In the genomic region with DNA sequence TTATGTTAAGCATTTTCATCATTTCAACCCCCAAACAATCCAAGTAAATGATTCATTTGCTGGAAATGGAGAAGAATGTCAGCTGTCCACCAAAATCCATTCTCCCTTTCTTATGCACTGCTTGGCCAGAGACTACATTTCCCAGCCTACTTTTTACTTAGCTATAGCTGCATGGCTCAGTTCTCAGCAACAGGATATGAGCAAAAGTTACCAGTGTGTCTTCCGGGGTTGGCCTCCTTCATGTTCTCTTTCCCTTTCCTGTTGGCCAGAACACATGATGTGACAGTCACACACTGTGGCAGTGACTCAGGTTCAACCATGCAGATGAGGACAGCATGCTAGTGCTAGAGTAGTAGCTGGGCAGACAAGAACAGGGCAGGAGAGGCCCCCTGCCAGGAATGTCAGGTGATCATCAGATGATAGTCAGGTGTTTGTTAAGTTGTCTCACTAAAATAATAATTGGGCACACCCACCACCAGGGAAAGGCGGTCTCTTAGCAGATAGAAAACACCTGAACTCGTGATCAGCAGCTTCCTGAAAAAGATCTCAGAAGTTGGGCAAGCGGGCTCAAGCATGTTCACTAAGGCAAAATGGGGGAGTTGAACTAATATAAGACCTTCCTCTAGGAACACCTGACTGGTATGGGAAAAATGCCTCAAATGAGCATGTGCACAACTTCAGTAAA, we compare ENCODE assay signal across 9 cellular contexts. TPM values are rescaled to one million over a fixed set of nuclear protein-coding genes. Genes with fewer than 3 reads are reported as not detected.
DNase-seq lines count a peak whose midpoint lies in the region; ATAC-seq and TF ChIP-seq lines count a peak whose summit lies in the region.
"Had no signal": no experiment of that assay in that cellular context is flagged by ENCODE, and none has a peak within 500 bp of the region (broad histone marks: within the 10 kb centered on the region; RNA-seq: fewer than 3 reads in every experiment).

No MANE protein-coding gene starts in this region.

- H2AFZ ChIP-seq in IMR-90 (replicated peaks; ENCODE audit: low read length, poor library complexity) = peak overlapping the region; percentile 91

- no TSS peak for BruUV-seq in IMR-90 (replicated peaks; lab: Mats Ljungman, UMichigan)

- H3K56ac ChIP-seq in IMR-90 (ENCODE audit: extremely low read depth, insufficient read depth, low read length) = no peak overlapping the region

- H4K8ac ChIP-seq in IMR-90 (ENCODE audit: low read depth in 2 of 2, low read length in 2 of 2) = peak overlapping the region; percentile 84 to 95

- H3K27ac ChIP-seq in CD4-positive, alpha-beta T cell (ENCODE audit: low read depth, low read length) = peak overlapping the region; percentile 16
- no peak overlapping the region for H3K27ac ChIP-seq in IMR-90 (ENCODE audit: insufficient read depth, low read length)

- H3K4me3 ChIP-seq in IMR-90 (ENCODE audit: insufficient read depth, low read depth, low read length) (no peak overlapping the region), fibroblast of mammary gland (ENCODE audit: control insufficient read depth, low read depth, low read length) (no peak overlapping the region)

- peak overlapping the region; percentile 89 for H3K27ac Mint-ChIP-seq in CD4-positive, alpha-beta T cell
- H3K27ac Mint-ChIP-seq in activated CD4-positive, alpha-beta memory T cell treated with anti-CD3 and anti-CD28 coated beads, Interleukin-2, amount 10 ng/mL, durations not matched to agents 7 days and 5 days = peak overlapping the region; percentile 95

- POLR2A ChIA-PET in CD4-positive, alpha-beta T cell (lab: Charles Lee) = interaction anchor here (0.7 to 2.4 kb wide), 5 partner anchors 11 to 203 kb away, joined by 3 to 73 read pairs (median 13); a partner anchor contains a TSS
- POLR2A ChIA-PET in IMR-90 (lab: Charles Lee; ENCODE audit: unreplicated experiment) = no interaction called here
- POLR2A ChIA-PET in activated CD4-positive, alpha-beta memory T cell treated with anti-CD3 and anti-CD28 coated beads, Interleukin-2, amount 10 ng/mL, durations not matched to agents 7 days and 5 days (lab: Charles Lee) = interaction anchor here (0.8 to 3.4 kb wide), 12 partner anchors 10 to 1023 kb away, joined by 3 to 57 read pairs (median 4); a partner anchor contains a TSS

- CTCF ChIA-PET in CD4-positive, alpha-beta T cell (lab: Charles Lee) = interaction anchor here (1.4 to 2.2 kb wide), 3 partner anchors 10 to 15 kb away, joined by 5 to 7 read pairs (median 6); a partner anchor contains a TSS
- CTCF ChIA-PET in IMR-90 (lab: Yijun Ruan, JAX) = no interaction called here
- CTCF ChIA-PET in activated CD4-positive, alpha-beta memory T cell treated with anti-CD3 and anti-CD28 coated beads, Interleukin-2, amount 10 ng/mL, durations not matched to agents 7 days and 5 days (lab: Charles Lee) = interaction anchor here (1.1 to 2.2 kb wide), 7 partner anchors 7 to 149 kb away, joined by 3 to 15 read pairs (median 8); a partner anchor contains a TSS

- H4K5ac ChIP-seq in IMR-90 (ENCODE audit: low read depth, low read length) = peak overlapping the region; percentile 38; the same call in 1 of the 2 replicates

- peak overlapping the region; percentile 55 for H2AK9ac ChIP-seq in IMR-90 (replicated peaks; ENCODE audit: low read depth, low read length, poor library complexity)

- H3K23ac ChIP-seq in IMR-90 (ENCODE audit: low read depth, low read length) = no peak overlapping the region

- H3K9me1 ChIP-seq in IMR-90 (ENCODE audit: insufficient read depth, low read length) = peaks cover 3% of the 10 kb centered on the region; the same call in 1 of the 2 replicates

- dilution Hi-C loops in IMR-90 (cut with HindIII; ENCODE audit: low sequenced_read_pairs, unreplicated experiment) = no loop called here

- H3K36me3 Mint-ChIP-seq in CD4-positive, alpha-beta T cell (ENCODE audit: low read depth) = no peaks in the 10 kb centered on the region
- peaks cover 16% of the 10 kb centered on the region for H3K36me3 Mint-ChIP-seq in activated CD4-positive, alpha-beta memory T cell treated with anti-CD3 and anti-CD28 coated beads, Interleukin-2, amount 10 ng/mL, durations not matched to agents 7 days and 5 days (ENCODE audit: low read depth)

- peak overlapping the region; percentile 78 for H3K4ac ChIP-seq in IMR-90 (ENCODE audit: low read depth, low read length)

- H3K36me3 ChIP-seq in IMR-90 (ENCODE audit: control insufficient read depth, insufficient read depth, low read length) = no peaks in the 10 kb centered on the region

- intact Hi-C loops in CD4-positive, alpha-beta T cell (cut with DNase I, micrococcal nuclease) = loop anchor here (1.0 to 10.0 kb wide), 3 partner anchors 10 to 1173 kb away; a partner anchor contains a TSS
- intact Hi-C loops in IMR-90 (cut with micrococcal nuclease) = no loop called here

- no peaks in the 10 kb centered on the region for H4K20me1 ChIP-seq in IMR-90 (ENCODE audit: insufficient read depth, low read length)

- 50% methylated on average over 1 of the region's 4 CpGs; no CpG with 5 or more reads in 1 of the 2 experiments for WGBS in IMR-90 (ENCODE audit: extremely low coverage in 2 of 2, insufficient read length in 1 of 2), 2 experiments

- H3K27me3 Mint-ChIP-seq in CD4-positive, alpha-beta T cell = no peaks in the 10 kb centered on the region
- H3K27me3 Mint-ChIP-seq in activated CD4-positive, alpha-beta memory T cell treated with anti-CD3 and anti-CD28 coated beads, Interleukin-2, amount 10 ng/mL, durations not matched to agents 7 days and 5 days = peaks cover 12% of the 10 kb centered on the region

- TF ChIP-seq POLR2A in IMR-90 (IDR thresholded peaks at IDR 0.05; ENCODE audit: low read depth, low read length) = no peak

- peaks cover 42% of the 10 kb centered on the region for H3K4me1 Mint-ChIP-seq in CD4-positive, alpha-beta T cell (ENCODE audit: low read depth)
- peaks cover 23% of the 10 kb centered on the region for H3K4me1 Mint-ChIP-seq in activated CD4-positive, alpha-beta memory T cell treated with anti-CD3 and anti-CD28 coated beads, Interleukin-2, amount 10 ng/mL, durations not matched to agents 7 days and 5 days

- H3K27me3 ChIP-seq in CD4-positive, alpha-beta T cell (ENCODE audit: control insufficient read depth, insufficient read depth, low read length) = no peaks in the 10 kb centered on the region
- H3K27me3 ChIP-seq in IMR-90 (ENCODE audit: control insufficient read depth, insufficient read depth, low read length) = no peaks in the 10 kb centered on the region

- DNase-seq in CD4-positive, alpha-beta T cell = peak; percentile 44 to 73 (median 56)
- peak; percentile 70 for DNase-seq in IMR-90
- DNase-seq in activated CD4-positive, alpha-beta memory T cell treated with anti-CD3 and anti-CD28 coated beads, Interleukin-2, amount 10 ng/mL, durations not matched to agents 7 days and 5 days = peak; percentile 82
- peak; percentile 73 for DNase-seq in fibroblast of mammary gland (ENCODE audit: low read depth)
- peak; percentile 47 for DNase-seq in stimulated activated CD8-positive, alpha-beta memory T cell treated with anti-CD3 and anti-CD28 coated beads, Interleukin-12 subunit alpha, Interleukin-12 subunit beta, amount 100 ng/mL, for 4 hours (ENCODE audit: low read depth)
- no peak for DNase-seq in GOT3 (lab: John Stamatoyannopoulos, UW)
- no peak for DNase-seq in germinal center (ENCODE audit: low spot score)

- peak overlapping the region; percentile 57 for H2BK5ac ChIP-seq in IMR-90 (ENCODE audit: low read depth, low read length, poor library complexity, severe bottlenecking)

- no peak overlapping the region for H3K9ac ChIP-seq in IMR-90 (ENCODE audit: low read depth, low read length)

- peak overlapping the region; percentile 84 for H3K14ac ChIP-seq in IMR-90 (replicated peaks; ENCODE audit: low read depth, low read length)

- peak overlapping the region; percentile 9 for H3K4me3 Mint-ChIP-seq in CD4-positive, alpha-beta T cell
- peak overlapping the region; percentile 1 for H3K4me3 Mint-ChIP-seq in activated CD4-positive, alpha-beta memory T cell treated with anti-CD3 and anti-CD28 coated beads, Interleukin-2, amount 10 ng/mL, durations not matched to agents 7 days and 5 days

- H3K9me3 Mint-ChIP-seq in CD4-positive, alpha-beta T cell = peaks cover 4% of the 10 kb centered on the region
- peaks cover 5% of the 10 kb centered on the region for H3K9me3 Mint-ChIP-seq in activated CD4-positive, alpha-beta memory T cell treated with anti-CD3 and anti-CD28 coated beads, Interleukin-2, amount 10 ng/mL, durations not matched to agents 7 days and 5 days

- peak; percentile 98 for ATAC-seq in CD4-positive, alpha-beta T cell (ENCODE audit: poor library complexity)
- ATAC-seq in GM21423 (IDR thresholded peaks at IDR 0.05; ENCODE audit: unreplicated experiment) (peak; percentile 94), IMR-90 (ENCODE audit: low read depth) (peak; percentile 74)

- H3K79me1 ChIP-seq in IMR-90 (ENCODE audit: low read depth in 1 of 2, low read length in 2 of 2) = no peaks in the 10 kb centered on the region

- peak overlapping the region; percentile 83 for H2BK20ac ChIP-seq in IMR-90 (ENCODE audit: low read depth, low read length)

- peaks cover 2% of the 10 kb centered on the region for H3K4me1 ChIP-seq in IMR-90 (ENCODE audit: control insufficient read depth, insufficient read depth, low read length)

- H4K91ac ChIP-seq in IMR-90 (ENCODE audit: insufficient read depth, low read depth, low read length) = peak overlapping the region; percentile 89

- H3K18ac ChIP-seq in IMR-90 (ENCODE audit: low read depth, low read length) = peak overlapping the region; percentile 1; the same call in 1 of the 2 replicates

- no peaks in the 10 kb centered on the region for H3K9me3 ChIP-seq in CD4-positive, alpha-beta T cell (ENCODE audit: control insufficient read depth, low read length)
- H3K9me3 ChIP-seq in IMR-90 (ENCODE audit: control insufficient read depth, insufficient read depth, low read length) = no peaks in the 10 kb centered on the region

- in situ Hi-C loops in IMR-90 (cut with MboI; ENCODE audit: low sequenced_read_pairs) = loop anchor here (25.0 kb wide), 1 partner anchor 680 kb away; no protein-coding TSS in a partner anchor

- TF ChIP-seq CTCF in CD4-positive, alpha-beta T cell (IDR thresholded peaks at IDR 0.05) = no peak
- no peak for TF ChIP-seq CTCF in IMR-90 (conservative IDR thresholded peaks at IDR 0.05; ENCODE audit: low read depth, low read length)
- TF ChIP-seq CTCF in fibroblast of mammary gland (conservative IDR thresholded peaks at IDR 0.05; ENCODE audit: control insufficient read depth, insufficient read depth, low read depth, low read length) = no peak

- peak overlapping the region; percentile 41; the same call in 2 of the 3 replicates for H2BK15ac ChIP-seq in IMR-90 (ENCODE audit: low read depth, low read length)

- H2AK5ac ChIP-seq in IMR-90 (ENCODE audit: low read depth, low read length) = peak overlapping the region; percentile 84

- peak overlapping the region; percentile 69 for H2BK120ac ChIP-seq in IMR-90 (ENCODE audit: low read depth, low read length)

- H3K4me2 ChIP-seq in IMR-90 (ENCODE audit: low read depth, low read length) = no peak overlapping the region

- TF ChIP-seq RAD21 in IMR-90 (IDR thresholded peaks at IDR 0.05; ENCODE audit: low read length) = no peak

RNA-seq across cellular contexts. Expression of a gene that starts 12.2 kb away (rescaled TPM):
- total RNA-seq in CD4-positive, alpha-beta T cell = under 1 TPM; 0.60 to 0.75 TPM
- under 0.01 TPM in 2 replicates for total RNA-seq in IMR-90 (2012; rRNA removed)
- 0.10 and 0.11 TPM in 2 replicates for polyA plus RNA-seq in IMR-90 (2012; rRNA removed)
- 0.17 and 0.22 TPM in 2 replicates for polyA plus RNA-seq in IMR-90 (2012; cell fraction: cytosol; rRNA removed)
- polyA plus RNA-seq in IMR-90 (2012; cell fraction: nucleus; rRNA removed; ENCODE audit: low replicate concordance) = 0.16 and 0.32 TPM in 2 replicates
- total RNA-seq in activated CD4-positive, alpha-beta memory T cell treated with anti-CD3 and anti-CD28 coated beads, Interleukin-2, amount 10 ng/mL, durations not matched to agents 7 days and 5 days = 1 to 10 TPM; 1.7 TPM
- total RNA-seq: H1 had no signal

RNA-seq across cellular contexts. Expression of a gene that starts 14.4 kb away (rescaled TPM):
- 1 to 10 TPM; 1.3 to 1.5 TPM for total RNA-seq in CD4-positive, alpha-beta T cell
- 2.7 and 3.6 TPM in 2 replicates for total RNA-seq in IMR-90 (2012; rRNA removed)
- polyA plus RNA-seq in IMR-90 (2012; rRNA removed) = 1.0 and 1.5 TPM in 2 replicates
- 0.12 and 0.47 TPM in 2 replicates for polyA plus RNA-seq in IMR-90 (2012; cell fraction: cytosol; rRNA removed)
- polyA plus RNA-seq in IMR-90 (2012; cell fraction: nucleus; rRNA removed; ENCODE audit: low replicate concordance) = 0.11 and 0.84 TPM in 2 replicates
- total RNA-seq in activated CD4-positive, alpha-beta memory T cell treated with anti-CD3 and anti-CD28 coated beads, Interleukin-2, amount 10 ng/mL, durations not matched to agents 7 days and 5 days = 1 to 10 TPM; 5.4 to 6.4 TPM

RNA-seq across cellular contexts. Expression of a gene that starts 50.7 kb away (rescaled TPM):
- not detected for total RNA-seq in CD4-positive, alpha-beta T cell
- total RNA-seq in IMR-90 (2012; rRNA removed) = 0.72 and 0.83 TPM in 2 replicates
- polyA plus RNA-seq in IMR-90 (2012; rRNA removed) = 0.66 and 0.86 TPM in 2 replicates
- polyA plus RNA-seq in IMR-90 (2012; cell fraction: cytosol; rRNA removed) = 0.16 and 0.25 TPM in 2 replicates
- 0.21 and 2.0 TPM in 2 replicates for polyA plus RNA-seq in IMR-90 (2012; cell fraction: nucleus; rRNA removed; ENCODE audit: low replicate concordance)
- total RNA-seq in activated CD4-positive, alpha-beta memory T cell treated with anti-CD3 and anti-CD28 coated beads, Interleukin-2, amount 10 ng/mL, durations not matched to agents 7 days and 5 days = not detected
- total RNA-seq: H1 had no signal
- polyA plus RNA-seq: H1 had no signal

Comparison
In these comparisons a context has a peak if more than half of its experiments do, and no peak if none do; other contexts are left out.
1. DNase-seq: peak in CD4-positive, alpha-beta T cell (10 of 10), IMR-90 (single experiment), activated CD4-positive, alpha-beta memory T cell treated with anti-CD3 and anti-CD28 coated beads, Interleukin-2, amount 10 ng/mL, durations not matched to agents 7 days and 5 days (single experiment), fibroblast of mammary gland (single experiment) and stimulated activated CD8-positive, alpha-beta memory T cell treated with anti-CD3 and anti-CD28 coated beads, Interleukin-12 subunit alpha, Interleukin-12 subunit beta, amount 100 ng/mL, for 4 hours (single experiment); none in GOT3 (single experiment) and germinal center (single experiment).
2. Peak in every context shown above with its lines, with median percentiles within 50 percentile points of each other: ATAC-seq.